Comparison of ENCODE assay signal across 1 cellular context in genomic region chr1:164599272-164599671, GRCh38.
TF ChIP-seq lines count a peak whose summit lies in the region.

No MANE protein-coding gene starts in this region.

TF ChIP-seq in HEK293, 187 proteins besides CTCF, POLR2A, EP300 and RAD21 (continued from another document):
- no peak for TF ChIP-seq PRDM4 (tag by site-specific recombination; IDR thresholded peaks at IDR 0.05)
- TF ChIP-seq ZNF571 (tag by site-specific recombination; IDR thresholded peaks at IDR 0.05) = no peak
- no peak for TF ChIP-seq ZNF146 (tag by site-specific recombination; IDR thresholded peaks at IDR 0.05)
- TF ChIP-seq IKZF3 (tag by site-specific recombination; IDR thresholded peaks at IDR 0.05) = peak; percentile 64
- TF ChIP-seq ZXDB (tag by site-specific recombination; IDR thresholded peaks at IDR 0.05) = no peak
- TF ChIP-seq BCL11B (tag by site-specific recombination; IDR thresholded peaks at IDR 0.05; ENCODE audit: low read depth) = no peak
- no peak for TF ChIP-seq MYNN (tag by site-specific recombination; IDR thresholded peaks at IDR 0.05; ENCODE audit: borderline replicate concordance)
- no peak for TF ChIP-seq ZNF629 (tag by site-specific recombination; IDR thresholded peaks at IDR 0.05)
- TF ChIP-seq ZNF792 (tag by site-specific recombination; IDR thresholded peaks at IDR 0.05) = no peak
- no peak for TF ChIP-seq OVOL3 (tag by site-specific recombination; IDR thresholded peaks at IDR 0.05)
- peak; percentile 76 for TF ChIP-seq PRDM10 (tag by site-specific recombination; IDR thresholded peaks at IDR 0.05)
- TF ChIP-seq ZNF513 (tag by site-specific recombination; IDR thresholded peaks at IDR 0.05) = no peak
- no peak for TF ChIP-seq ZNF184 (tag by site-specific recombination; IDR thresholded peaks at IDR 0.05)
- no peak for TF ChIP-seq ZNF174 (tag by site-specific recombination; IDR thresholded peaks at IDR 0.05)
- peak; percentile 57 for TF ChIP-seq KLF9 (tag by site-specific recombination; IDR thresholded peaks at IDR 0.05; ENCODE audit: low read depth)
- TF ChIP-seq ZBTB10 (tag by site-specific recombination; IDR thresholded peaks at IDR 0.05) = no peak
- TF ChIP-seq ZNF133 (tag by site-specific recombination; IDR thresholded peaks at IDR 0.05) = no peak
- peak; percentile 59 for TF ChIP-seq FEZF1 (tag by site-specific recombination; IDR thresholded peaks at IDR 0.05)
- TF ChIP-seq KLF10 (tag by site-specific recombination; IDR thresholded peaks at IDR 0.05) = 0 out of 2 replicates have a peak, but pooled peaks have one; percentile 40
- TF ChIP-seq ZNF404 (tag by site-specific recombination; IDR thresholded peaks at IDR 0.05) = no peak
- no peak for TF ChIP-seq ZNF398 (tag by site-specific recombination; IDR thresholded peaks at IDR 0.05)
- no peak for TF ChIP-seq SP3 (tag by site-specific recombination; IDR thresholded peaks at IDR 0.05)
- TF ChIP-seq ZSCAN5A (tag by site-specific recombination; IDR thresholded peaks at IDR 0.05) = no peak
- TF ChIP-seq ZNF777 (tag by site-specific recombination; IDR thresholded peaks at IDR 0.05; ENCODE audit: borderline replicate concordance) = no peak
- no peak for TF ChIP-seq ZNF768 (tag by site-specific recombination; IDR thresholded peaks at IDR 0.05)
- no peak for TF ChIP-seq ZNF324 (tag by site-specific recombination; IDR thresholded peaks at IDR 0.05)
- TF ChIP-seq ZNF501 (tag by site-specific recombination; IDR thresholded peaks at IDR 0.05) = no peak
- TF ChIP-seq ZBTB17 (tag by site-specific recombination; IDR thresholded peaks at IDR 0.05) = no peak
- TF ChIP-seq ZNF600 (tag by site-specific recombination; IDR thresholded peaks at IDR 0.05) = no peak
- no peak for TF ChIP-seq ZNF23 (tag by site-specific recombination; IDR thresholded peaks at IDR 0.05; ENCODE audit: borderline replicate concordance)
- no peak for TF ChIP-seq ZNF560 (tag by site-specific recombination; IDR thresholded peaks at IDR 0.05; ENCODE audit: borderline replicate concordance)
- TF ChIP-seq ZNF157 (tag by site-specific recombination; IDR thresholded peaks at IDR 0.05) = no peak
